8 cellular contexts compared by ENCODE assay signal in genomic region chr6:7108196-7108963, GRCh38. TPM values are rescaled to one million over a fixed set of nuclear protein-coding genes. Genes with fewer than 3 reads are reported as not detected.
DNase-seq lines count a peak whose midpoint lies in the region; ATAC-seq, FAIRE-seq and TF ChIP-seq lines count a peak whose summit lies in the region.

No MANE protein-coding gene starts in this region.

- intact Hi-C loops in vagina (cut with DNase I) = loop anchor here (2.0 to 10.0 kb wide), 2 partner anchors 32 to 136 kb away; no protein-coding TSS in a partner anchor

- FAIRE-seq in frontal cortex (lab: Jason Lieb, UNC) = no peak

- no peaks in the 10 kb centered on the region for H3K27me3 ChIP-seq in BLaER1 treated with 17β-estradiol and CSF1 and Interleukin-3, amounts not matched to agents 10 nM and 100 nM
- H3K27me3 ChIP-seq in OCI-LY3 (ENCODE audit: low read depth, low read length) (no peaks in the 10 kb centered on the region), neuronal stem cell (ENCODE audit: control insufficient read depth in 3 of 3, insufficient read depth in 3 of 3, low read depth in 1 of 3, low read length in 3 of 3) (peaks cover 0 to 26% (median 0%) of the 10 kb centered on the region in 3 experiments), vagina (no peaks in the 10 kb centered on the region)

- H4K8ac ChIP-seq in neuronal stem cell (ENCODE audit: low read depth, low read length) = no peak overlapping the region

- peak overlapping the region; percentile 66 for H2BK12ac ChIP-seq in neuronal stem cell (ENCODE audit: low read length)

- peak overlapping the region; percentile 44 for H2AK5ac ChIP-seq in neuronal stem cell (ENCODE audit: low read depth, low read length)

- H3K4me1 ChIP-seq in BLaER1 treated with 17β-estradiol and CSF1 and Interleukin-3, amounts not matched to agents 10 nM and 100 nM = peaks cover 40 to 51% (median 50%) of the 10 kb centered on the region in 10 experiments
- H3K4me1 ChIP-seq in OCI-LY3 (ENCODE audit: low read length) (peaks cover 45% of the 10 kb centered on the region), neuronal stem cell (ENCODE audit: control insufficient read depth in 2 of 2, insufficient read depth in 1 of 2, low read depth in 1 of 2, low read length in 2 of 2) (peaks cover 9 to 29% of the 10 kb centered on the region in 2 donors), vagina (peaks cover 18% of the 10 kb centered on the region)

- TF ChIP-seq POLR2A in vagina (IDR thresholded peaks at IDR 0.05) = no peak

- H3K4me3 ChIP-seq in BLaER1 treated with 17β-estradiol and CSF1 and Interleukin-3, amounts not matched to agents 10 nM and 100 nM = peak overlapping the region; percentile 85 to 98 (median 93)
- H3K4me3 ChIP-seq in OCI-LY3 (ENCODE audit: low read length) (peak overlapping the region; percentile 100), neuronal stem cell (ENCODE audit: low read length in 2 of 2) (peak overlapping the region; percentile 99 to 100), vagina (peak overlapping the region; percentile 63 to 93)

- peak overlapping the region; percentile 100 for H3K18ac ChIP-seq in neuronal stem cell (ENCODE audit: low read length)

- H2BK120ac ChIP-seq in neuronal stem cell (ENCODE audit: low read depth, low read length) = peak overlapping the region; percentile 95

- DNase-seq in activated gamma-delta T cell (lab: John Stamatoyannopoulos, UW) = peak; percentile 28
- peak; percentile 47 to 65 for DNase-seq in frontal cortex (ENCODE audit: low spot score in 2 of 2)
- peak; percentile 35 for DNase-seq in neuronal stem cell (ENCODE audit: low spot score)
- no peak for DNase-seq in vagina (ENCODE audit: extremely low spot score in 2 of 2)

- H2BK15ac ChIP-seq in neuronal stem cell (ENCODE audit: low read length) = peak overlapping the region; percentile 96

- peaks cover 7% of the 10 kb centered on the region for H3K79me1 ChIP-seq in neuronal stem cell (ENCODE audit: low read depth, low read length)

- peak overlapping the region; percentile 86 to 98 (median 94) for H3K27ac ChIP-seq in BLaER1 treated with 17β-estradiol and CSF1 and Interleukin-3, amounts not matched to agents 10 nM and 100 nM
- peak overlapping the region; percentile 82 for H3K27ac ChIP-seq in OCI-LY3 (ENCODE audit: low read length)
- H3K27ac ChIP-seq in neuronal stem cell (replicated peaks; ENCODE audit: low read length) = no peak overlapping the region
- H3K27ac ChIP-seq in vagina = peak overlapping the region; percentile 95

- H3K23ac ChIP-seq in neuronal stem cell (ENCODE audit: low read depth, low read length, poor library complexity) = peak overlapping the region; percentile 89

- H3K36me3 ChIP-seq in BLaER1 treated with 17β-estradiol and CSF1 and Interleukin-3, amounts not matched to agents 10 nM and 100 nM = peaks cover 0 to 5% (median 0%) of the 10 kb centered on the region in 11 experiments; a peak in 2 of 22 replicates
- H3K36me3 ChIP-seq in OCI-LY3 (replicated peaks; ENCODE audit: low read depth, low read length) (peaks cover 8% of the 10 kb centered on the region), neuronal stem cell (replicated peaks in 1 of 2; ENCODE audit: control insufficient read depth in 2 of 2, insufficient read depth in 2 of 2, low read length in 2 of 2) (no peaks in the 10 kb centered on the region), vagina (no peaks in the 10 kb centered on the region)

- H2BK5ac ChIP-seq in neuronal stem cell (ENCODE audit: low read length) = peak overlapping the region; percentile 83

- H3K79me2 ChIP-seq in OCI-LY3 (ENCODE audit: low read length) = peaks cover 59% of the 10 kb centered on the region

- H3K9me3 ChIP-seq in BLaER1 treated with 17β-estradiol and CSF1 and Interleukin-3, amounts not matched to agents 10 nM and 100 nM (replicated peaks in 1 of 11) = no peaks in the 10 kb centered on the region
- H3K9me3 ChIP-seq in OCI-LY3 (ENCODE audit: insufficient read depth, low read length) = no peaks in the 10 kb centered on the region
- H3K9me3 ChIP-seq in neuronal stem cell (replicated peaks in 1 of 2; ENCODE audit: control insufficient read depth in 2 of 2, insufficient read depth in 1 of 2, low read depth in 1 of 2, low read length in 2 of 2) = no peaks in the 10 kb centered on the region
- no peaks in the 10 kb centered on the region for H3K9me3 ChIP-seq in vagina

- ATAC-seq in GM21526 (IDR thresholded peaks at IDR 0.05; ENCODE audit: low FRiP score, unreplicated experiment) = peak; percentile 19
- ATAC-seq in HG03457 (IDR thresholded peaks at IDR 0.05; ENCODE audit: unreplicated experiment) = no peak

- peak overlapping the region; percentile 68; the same call in 1 of the 2 replicates for H2AFZ ChIP-seq in OCI-LY3 (ENCODE audit: low read depth, low read length)
- H2AFZ ChIP-seq in neuronal stem cell (ENCODE audit: low read length) = peak overlapping the region; percentile 98

- H4K91ac ChIP-seq in neuronal stem cell (ENCODE audit: low read depth, low read length, poor library complexity) = peak overlapping the region; percentile 48

- peak overlapping the region; percentile 74 to 94 (median 89) for H3K4me2 ChIP-seq in BLaER1 treated with 17β-estradiol and CSF1 and Interleukin-3, amounts not matched to agents 10 nM and 100 nM
- peak overlapping the region; percentile 86 for H3K4me2 ChIP-seq in OCI-LY3 (ENCODE audit: low read length)
- H3K4me2 ChIP-seq in neuronal stem cell (ENCODE audit: insufficient read depth, low read length, poor library complexity, severe bottlenecking) = peak overlapping the region; percentile 90

- TF ChIP-seq CTCF in OCI-LY3 (IDR thresholded peaks at IDR 0.05; ENCODE audit: low read depth, low read length) (no peak), vagina (IDR thresholded peaks at IDR 0.05) (no peak)

- H3K4ac ChIP-seq in neuronal stem cell (ENCODE audit: low read length) = peak overlapping the region; percentile 80

- H3K14ac ChIP-seq in neuronal stem cell (ENCODE audit: low read length) = peak overlapping the region; percentile 77

- H3K9ac ChIP-seq in BLaER1 treated with 17β-estradiol and CSF1 and Interleukin-3, amounts not matched to agents 10 nM and 100 nM = peak overlapping the region; percentile 91 to 96 (median 94)
- H3K9ac ChIP-seq in OCI-LY3 (ENCODE audit: low read length) (peak overlapping the region; percentile 99), neuronal stem cell (ENCODE audit: low read depth, low read length, poor library complexity) (peak overlapping the region; percentile 90)

- H4K20me1 ChIP-seq in BLaER1 treated with 17β-estradiol and CSF1 and Interleukin-3, amounts not matched to agents 10 nM and 100 nM = peaks cover 39 to 42% (median 41%) of the 10 kb centered on the region in 11 experiments
- peaks cover 39% of the 10 kb centered on the region for H4K20me1 ChIP-seq in OCI-LY3 (ENCODE audit: insufficient read depth, low read length)

- WGBS in neuronal stem cell (ENCODE audit: extremely low coverage in 2 of 2, insufficient read length in 2 of 2, insufficient replicate concordance in 1 of 2), 2 donors = no CpG with 5 or more reads among the region's 94 CpGs

RNA-seq across cellular contexts. Expression of gene RREB1, which starts 0.6 kb away (rescaled TPM):
- total RNA-seq in frontal cortex (1.6 TPM), vagina (57.2 TPM)
- 5.7 TPM for polyA plus RNA-seq in neuronal stem cell (2013, experiment 1 of 2)
- polyA plus RNA-seq in neuronal stem cell (2013, experiment 2 of 2) = 6.0 TPM

Comparison
In these comparisons a context has a peak if more than half of its experiments do, and no peak if none do; other contexts are left out.
1. DNase-seq: peak in activated gamma-delta T cell (single experiment), frontal cortex (2 of 2) and neuronal stem cell (single experiment); none in vagina (0 of 2).
2. RNA of gene RREB1, which starts 0.6 kb away (total RNA-seq): 57.2 TPM in vagina (single experiment); 1.6 TPM in frontal cortex (single experiment); every median in the first group is over 10 times any median in the second.
3. Peak in every context shown above with its lines, with median percentiles within 50 percentile points of each other: H3K4me2 ChIP-seq, H3K4me3 ChIP-seq and H3K9ac ChIP-seq.